ENCODE assay signal across 14 cellular contexts in genomic region chr6:38068854-38069253, GRCh38.
DNase-seq lines count a peak whose midpoint lies in the region; ATAC-seq and TF ChIP-seq lines count a peak whose summit lies in the region.
"Had no signal": no experiment of that assay in that cellular context is flagged by ENCODE, and none has a peak within 500 bp of the region (broad histone marks: within the 10 kb centered on the region; RNA-seq: fewer than 3 reads in every experiment).

No MANE protein-coding gene starts in this region.

- peaks cover 41% of the 10 kb centered on the region for H3K4me1 Mint-ChIP-seq in chondrocyte (ENCODE audit: low read depth)

- H3K9me3 Mint-ChIP-seq in chondrocyte (ENCODE audit: low read depth), result no peaks in the 10 kb centered on the region
- H3K9me3 Mint-ChIP-seq: WTC11 had no signal

- H3K27me3 Mint-ChIP-seq in chondrocyte (ENCODE audit: low read depth), result no peaks in the 10 kb centered on the region
- H3K27me3 Mint-ChIP-seq: activated naive CD8-positive, alpha-beta T cell had no signal

- H3K4me1 ChIP-seq in vagina, result peaks cover 24% of the 10 kb centered on the region

- H3K27me3 ChIP-seq in vagina, result no peaks in the 10 kb centered on the region
- H3K27me3 ChIP-seq: esophagus muscularis mucosa had no signal

- no peak overlapping the region for H3K4me3 Mint-ChIP-seq in chondrocyte (ENCODE audit: unreplicated experiment)
- H3K4me3 Mint-ChIP-seq: activated naive CD8-positive, alpha-beta T cell; WTC11 had no signal

- H3K27ac ChIP-seq in vagina, result no peak overlapping the region
- H3K27ac ChIP-seq: esophagus muscularis mucosa had no signal

- H3K36me3 ChIP-seq in vagina, result no peaks in the 10 kb centered on the region

- intact Hi-C loops in vagina (cut with DNase I), result no loop called here

- TF ChIP-seq POLR2A in vagina (IDR thresholded peaks at IDR 0.05), result no peak

- H3K36me3 Mint-ChIP-seq in chondrocyte (ENCODE audit: low read depth), result peaks cover 7% of the 10 kb centered on the region

- TF ChIP-seq CTCF in chondrocyte (IDR thresholded peaks at IDR 0.05), result peak; percentile 62
- TF ChIP-seq CTCF in vagina (IDR thresholded peaks at IDR 0.05), result no peak

- no peak overlapping the region for H3K27ac Mint-ChIP-seq in chondrocyte (ENCODE audit: unreplicated experiment)
- H3K27ac Mint-ChIP-seq: activated naive CD8-positive, alpha-beta T cell; WTC11 had no signal

- H3K4me3 ChIP-seq in vagina, result no peak overlapping the region
- H3K4me3 ChIP-seq: esophagus muscularis mucosa had no signal

- DNase-seq in EH (ENCODE audit: low read depth) (peak; percentile 22), NCI-H1694 treated with DMSO at 0.1 percent for 48 hours (lab: John Stamatoyannopoulos, UW) (peak; percentile 51), chondrocyte (ENCODE audit: low spot score) (no peak), midbrain (lab: John Stamatoyannopoulos, UW) (peak; percentile 43), vagina (ENCODE audit: extremely low spot score in 2 of 2) (no peak)
- no peak for DNase-seq in activated CD4-positive, alpha-beta T cell treated with anti-CD3 and anti-CD28 coated beads, Interleukin-2, amount 50 U/mL, for 1 hour
- DNase-seq: mesendoderm, NCI-H1092 treated with DMSO at 0.1 percent for 48 hours, NCI-H526 treated with DMSO at 0.1 percent for 48 hours had no signal

- no peaks in the 10 kb centered on the region for H3K9me3 ChIP-seq in vagina
- H3K9me3 ChIP-seq: esophagus muscularis mucosa had no signal

- ATAC-seq in HG02759 (IDR thresholded peaks at IDR 0.05; ENCODE audit: unreplicated experiment) (no peak), HG02973 (IDR thresholded peaks at IDR 0.05; ENCODE audit: unreplicated experiment) (no peak)
- ATAC-seq: WTC11 had no signal

Comparison
In these comparisons a context has a peak if more than half of its experiments do, and no peak if none do; other contexts are left out.
1. DNase-seq: peak in EH (single experiment), NCI-H1694 treated with DMSO at 0.1 percent for 48 hours (single experiment) and midbrain (single experiment); none in chondrocyte (single experiment), activated CD4-positive, alpha-beta T cell treated with anti-CD3 and anti-CD28 coated beads, Interleukin-2, amount 50 U/mL, for 1 hour (single experiment) and vagina (0 of 2).